30 cellular contexts compared by ENCODE assay signal in the genomic region with DNA sequence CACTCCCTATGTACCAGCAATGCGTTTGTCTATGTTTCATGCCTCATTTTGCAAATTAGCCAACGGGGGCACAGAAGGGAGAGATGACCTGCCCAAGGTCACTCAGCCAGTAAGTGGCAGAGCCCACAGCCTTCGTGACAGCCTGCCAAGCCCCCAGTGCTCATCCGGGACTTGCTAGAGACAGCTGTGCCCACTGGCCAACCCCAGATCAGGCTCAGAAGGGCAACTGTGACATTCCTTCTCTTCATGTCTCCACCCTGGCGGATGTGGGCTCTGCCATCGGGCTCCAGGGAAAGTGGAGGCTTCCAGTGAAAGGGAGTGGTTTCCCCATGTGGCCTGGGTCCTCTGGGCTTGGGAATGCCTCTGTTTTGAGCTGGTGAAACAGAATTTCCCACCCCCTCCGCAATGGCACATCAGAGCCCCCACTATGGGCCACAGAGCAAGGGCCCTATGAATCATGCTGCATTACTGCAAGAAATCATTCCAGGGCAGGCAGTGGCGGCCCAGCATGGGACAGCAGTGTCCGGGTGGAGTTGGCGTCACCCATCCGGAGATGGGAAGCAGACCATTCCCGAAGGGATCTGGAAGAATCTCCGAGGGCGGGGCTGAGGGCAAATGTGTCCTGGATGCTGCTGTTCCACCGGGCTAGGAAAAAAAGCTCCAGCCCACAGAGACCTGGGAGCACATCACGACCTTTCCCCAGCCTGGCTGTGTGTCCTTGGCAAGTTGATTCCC. TPM values are rescaled to one million over a fixed set of nuclear protein-coding genes. Genes with fewer than 3 reads are reported as not detected.
"Had no signal": no experiment of that assay in that cellular context is flagged by ENCODE, and none has a peak within 500 bp of the region (broad histone marks: within the 10 kb centered on the region; RNA-seq: fewer than 3 reads in every experiment).

No MANE protein-coding gene starts in this region.

- H3K4me3 ChIP-seq: cardiac muscle cell, Peyer's patch had no signal

- FAIRE-seq: TTC549 had no signal

- H3K4me1 Mint-ChIP-seq: activated CD4-positive, alpha-beta memory T cell treated with anti-CD3 and anti-CD28 coated beads, Interleukin-2, amount 10 ng/mL, durations not matched to agents 7 days and 5 days; activated CD4-positive, alpha-beta T cell treated with anti-CD3 and anti-CD28 coated beads for 36 hours had no signal

- H3K9me3 ChIP-seq: Peyer's patch had no signal

- H3K36me3 Mint-ChIP-seq: activated naive CD4-positive, alpha-beta T cell treated with anti-CD3 and anti-CD28 coated beads, Interleukin-2, amount 50 U/mL, for 72 hours had no signal

- H3K27ac ChIP-seq: brain microvascular endothelial cell, cardiac muscle cell, Peyer's patch, WERI-Rb-1 had no signal

- H3K27me3 ChIP-seq: cardiac muscle cell, Peyer's patch had no signal

- H3K9me3 Mint-ChIP-seq: activated CD4-positive, alpha-beta memory T cell treated with anti-CD3 and anti-CD28 coated beads, Interleukin-2, amount 10 ng/mL, durations not matched to agents 7 days and 5 days; activated naive CD4-positive, alpha-beta T cell treated with anti-CD3 and anti-CD28 coated beads, Interleukin-2, amount 50 U/mL, for 72 hours; activated naive CD8-positive, alpha-beta T cell treated with anti-CD3 and anti-CD28 coated beads, Interleukin-2, amount 50 U/mL, for 24 hours had no signal

- DNase-seq: activated CD4-positive, alpha-beta memory T cell treated with anti-CD3 and anti-CD28 coated beads, Interleukin-2, amount 10 ng/mL, durations not matched to agents 7 days and 5 days; activated CD4-positive, alpha-beta T cell treated with anti-CD3 and anti-CD28 coated beads for 36 hours; activated CD4-positive, alpha-beta T cell treated with anti-CD3 and anti-CD28 coated beads, Interleukin-2, amount 50 U/mL, for 1 hour; activated CD8-positive, alpha-beta memory T cell treated with anti-CD3 and anti-CD28 coated beads, Interleukin-2, amount 50 U/mL, for 4 hours; activated effector memory CD4-positive, alpha-beta T cell treated with Interleukin-2 at 50 U/mL for 16 hours; activated naive CD4-positive, alpha-beta T cell treated with Interleukin-2 at 50 U/mL for 16 hours; activated naive CD8-positive, alpha-beta T cell treated with anti-CD3 and anti-CD28 coated beads, Interleukin-2, amount 50 U/mL, for 24 hours; activated T-cell treated with anti-CD3 and anti-CD28 coated beads, Interleukin-2, amount 50 U/mL, for 1 hour; amygdala; brain microvascular endothelial cell; KG1; NCI-H1092; NCI-H1417; NCI-H1930; NCI-H2171 treated with DMSO at 0.1 percent for 48 hours; NCI-H226; NCI-H510A; NCI-H69; NK-92 treated with Interleukin-12 subunit alpha and Interleukin-12 subunit beta, amount 100 ng/mL, for 24 hours; OCI-M1; Peyer's patch; SHP77 treated with DMSO at 0.1 percent for 48 hours; T-helper 17 cell; T-helper 9 cell; WERI-Rb-1 had no signal

- H3K36me3 ChIP-seq: brain microvascular endothelial cell, cardiac muscle cell, Peyer's patch, WERI-Rb-1 had no signal

- H3K4me1 ChIP-seq: Peyer's patch had no signal

- H3K27ac Mint-ChIP-seq: activated CD4-positive, alpha-beta memory T cell treated with anti-CD3 and anti-CD28 coated beads, Interleukin-2, amount 10 ng/mL, durations not matched to agents 7 days and 5 days; activated CD4-positive, alpha-beta T cell treated with anti-CD3 and anti-CD28 coated beads for 36 hours; activated naive CD4-positive, alpha-beta T cell treated with anti-CD3 and anti-CD28 coated beads, Interleukin-2, amount 50 U/mL, for 72 hours; T-helper 17 cell had no signal

- H3K4me3 Mint-ChIP-seq: activated CD4-positive, alpha-beta memory T cell treated with anti-CD3 and anti-CD28 coated beads, Interleukin-2, amount 10 ng/mL, durations not matched to agents 7 days and 5 days; activated CD4-positive, alpha-beta T cell treated with anti-CD3 and anti-CD28 coated beads for 36 hours; activated naive CD8-positive, alpha-beta T cell treated with anti-CD3 and anti-CD28 coated beads, Interleukin-2, amount 50 U/mL, for 24 hours; T-helper 17 cell had no signal

RNA-seq across cellular contexts. Expression of a gene that starts 9.1 kb away (rescaled TPM):
- total RNA-seq: activated CD4-positive, alpha-beta memory T cell treated with anti-CD3 and anti-CD28 coated beads, Interleukin-2, amount 10 ng/mL, durations not matched to agents 7 days and 5 days; activated CD4-positive, alpha-beta T cell treated with anti-CD3 and anti-CD28 coated beads for 36 hours; activated naive CD4-positive, alpha-beta T cell treated with anti-CD3 and anti-CD28 coated beads, Interleukin-2, amount 50 U/mL, for 72 hours; LHCN-M2; MCF 10A; Peyer's patch; T-helper 17 cell had no signal
